Comparison of ENCODE assay signal across 26 cellular contexts in the genomic region with DNA sequence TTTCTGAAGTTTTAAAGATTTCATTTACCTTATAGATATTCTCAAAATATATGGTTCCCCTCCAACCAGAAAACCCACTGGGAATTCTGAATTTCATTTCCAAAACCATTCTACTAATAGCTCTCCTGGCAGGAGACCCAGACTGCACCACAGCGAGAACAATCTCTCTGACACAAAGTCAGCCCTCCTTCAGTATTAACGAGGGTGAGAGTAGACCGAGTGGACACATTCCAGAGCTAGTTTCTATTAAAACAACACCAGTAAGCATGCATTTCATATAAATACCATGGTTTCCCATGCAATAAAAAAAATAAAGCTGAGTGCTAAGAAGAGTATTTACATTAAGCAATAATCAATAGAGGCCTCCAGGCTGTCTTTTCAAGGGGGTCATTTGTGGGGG.
"Had no signal": no experiment of that assay in that cellular context is flagged by ENCODE, and none has a peak within 500 bp of the region (broad histone marks: within the 10 kb centered on the region; RNA-seq: fewer than 3 reads in every experiment).

No MANE protein-coding gene starts in this region.

- H3K9me3 Mint-ChIP-seq: activated CD4-positive, alpha-beta T cell treated with anti-CD3 and anti-CD28 coated beads, Interleukin-2, amount 10 ng/mL, durations not matched to agents 7 days and 5 days had no signal

- H3K27ac Mint-ChIP-seq: activated CD4-positive, alpha-beta memory T cell treated with anti-CD3 and anti-CD28 coated beads, Interleukin-2, amount 10 ng/mL, durations not matched to agents 7 days and 5 days; activated CD4-positive, alpha-beta T cell treated with anti-CD3 and anti-CD28 coated beads, Interleukin-2, amount 10 ng/mL, durations not matched to agents 7 days and 5 days; activated naive CD4-positive, alpha-beta T cell treated with anti-CD3 and anti-CD28 coated beads, Interleukin-2, amount 50 U/mL, for 72 hours; activated T-helper 17 cell treated with anti-CD3 and anti-CD28 coated beads, Interleukin-2, amount 50 U/mL, for 72 hours; brain; natural killer cell treated with Interleukin-12 subunit alpha and Interleukin-12 subunit beta and Interleukin-15 and Interleukin-18, amount 100 ng/mL, for 72 hours; progenitor cell of endocrine pancreas; stimulated activated effector memory CD8-positive, alpha-beta T cell treated with anti-CD3 and anti-CD28 coated beads, Interleukin-12 subunit alpha, Interleukin-12 subunit beta, amount 100 ng/mL, for 72 hours; stimulated activated naive CD8-positive, alpha-beta T cell treated with anti-CD3 and anti-CD28 coated beads, Interleukin-15, Interleukin-2, amounts not matched to agents 100 ng/mL and 50 ng/mL, for 24 hours; T-helper 17 cell; type B pancreatic cell had no signal

- H3K27ac ChIP-seq: cardiac muscle cell, foreskin keratinocyte, heart right ventricle, left lung, skin epidermis, uterus had no signal

- DNase-seq: activated CD4-positive, alpha-beta memory T cell treated with anti-CD3 and anti-CD28 coated beads, Interleukin-2, amount 10 ng/mL, durations not matched to agents 7 days and 5 days; activated CD4-positive, alpha-beta T cell treated with anti-CD3 and anti-CD28 coated beads for 1 hour; activated CD4-positive, alpha-beta T cell treated with anti-CD3 and anti-CD28 coated beads, Interleukin-2, amount 10 ng/mL, durations not matched to agents 7 days and 5 days; activated naive CD4-positive, alpha-beta T cell; activated T-cell treated with anti-CD3 and anti-CD28 coated beads, Interleukin-2, amount 50 U/mL, for 4 hours; anterior cingulate cortex; foreskin keratinocyte; heart right ventricle; left lung; mesendoderm; stimulated activated CD4-positive, alpha-beta T cell treated with anti-CD3 and anti-CD28 coated beads, Interleukin-12 subunit alpha, Interleukin-12 subunit beta, amount 100 ng/mL, for 4 hours; stimulated activated CD4-positive, alpha-beta T cell treated with anti-CD3 and anti-CD28 coated beads, Interleukin-4, amount 100 ng/mL, for 1 hour; T-helper 17 cell; uterus had no signal

- H3K4me1 Mint-ChIP-seq: activated CD4-positive, alpha-beta memory T cell treated with anti-CD3 and anti-CD28 coated beads, Interleukin-2, amount 10 ng/mL, durations not matched to agents 7 days and 5 days; activated CD4-positive, alpha-beta T cell treated with anti-CD3 and anti-CD28 coated beads, Interleukin-2, amount 10 ng/mL, durations not matched to agents 7 days and 5 days; activated T-helper 17 cell treated with anti-CD3 and anti-CD28 coated beads, Interleukin-2, amount 50 U/mL, for 72 hours; brain; stimulated activated effector memory CD8-positive, alpha-beta T cell treated with anti-CD3 and anti-CD28 coated beads, Interleukin-12 subunit alpha, Interleukin-12 subunit beta, amount 100 ng/mL, for 72 hours; T-helper 17 cell had no signal

- H3K4me3 ChIP-seq: cardiac muscle cell, heart right ventricle, left lung, lung, skin epidermis, uterus had no signal

- H3K27me3 Mint-ChIP-seq: activated CD4-positive, alpha-beta memory T cell treated with anti-CD3 and anti-CD28 coated beads, Interleukin-2, amount 10 ng/mL, durations not matched to agents 7 days and 5 days; activated CD4-positive, alpha-beta T cell treated with anti-CD3 and anti-CD28 coated beads, Interleukin-2, amount 10 ng/mL, durations not matched to agents 7 days and 5 days; activated T-helper 17 cell treated with anti-CD3 and anti-CD28 coated beads, Interleukin-2, amount 50 U/mL, for 72 hours; natural killer cell treated with Interleukin-12 subunit alpha and Interleukin-12 subunit beta and Interleukin-15 and Interleukin-18, amount 100 ng/mL, for 72 hours; progenitor cell of endocrine pancreas; stimulated activated naive CD8-positive, alpha-beta T cell treated with anti-CD3 and anti-CD28 coated beads, Interleukin-15, Interleukin-2, amounts not matched to agents 100 ng/mL and 50 ng/mL, for 24 hours; T-helper 17 cell; type B pancreatic cell had no signal

- H3K4me1 ChIP-seq: foreskin keratinocyte, heart right ventricle, left lung, uterus had no signal

- H3K9me3 ChIP-seq: uterus had no signal

- ATAC-seq: activated naive CD4-positive, alpha-beta T cell treated with anti-CD3 and anti-CD28 coated beads, Interleukin-2, amount 50 U/mL, for 72 hours; activated T-cell treated with anti-CD3 and anti-CD28 coated beads, Interleukin-2, amount 50 U/mL, for 4 hours; activated T-helper 17 cell treated with anti-CD3 and anti-CD28 coated beads, Interleukin-2, amount 50 U/mL, for 72 hours; foreskin keratinocyte; heart right ventricle; left lung; natural killer cell treated with Interleukin-12 subunit alpha and Interleukin-12 subunit beta and Interleukin-15 and Interleukin-18, amount 100 ng/mL, for 72 hours; sciatic nerve; stimulated activated effector memory CD8-positive, alpha-beta T cell treated with anti-CD3 and anti-CD28 coated beads, Interleukin-12 subunit alpha, Interleukin-12 subunit beta, amount 100 ng/mL, for 72 hours; T-helper 17 cell had no signal

- H3K27me3 ChIP-seq: cardiac muscle cell, foreskin keratinocyte, heart right ventricle, left lung, uterus had no signal

- H3K4me3 Mint-ChIP-seq: activated CD4-positive, alpha-beta memory T cell treated with anti-CD3 and anti-CD28 coated beads, Interleukin-2, amount 10 ng/mL, durations not matched to agents 7 days and 5 days; activated CD4-positive, alpha-beta T cell treated with anti-CD3 and anti-CD28 coated beads, Interleukin-2, amount 10 ng/mL, durations not matched to agents 7 days and 5 days; activated T-cell treated with anti-CD3 and anti-CD28 coated beads, Interleukin-2, amount 50 U/mL, for 4 hours; activated T-helper 17 cell treated with anti-CD3 and anti-CD28 coated beads, Interleukin-2, amount 50 U/mL, for 72 hours; natural killer cell treated with Interleukin-12 subunit alpha and Interleukin-12 subunit beta and Interleukin-15 and Interleukin-18, amount 100 ng/mL, for 72 hours; stimulated activated effector memory CD8-positive, alpha-beta T cell treated with anti-CD3 and anti-CD28 coated beads, Interleukin-12 subunit alpha, Interleukin-12 subunit beta, amount 100 ng/mL, for 72 hours; stimulated activated naive CD8-positive, alpha-beta T cell treated with anti-CD3 and anti-CD28 coated beads, Interleukin-15, Interleukin-2, amounts not matched to agents 100 ng/mL and 50 ng/mL, for 24 hours; T-helper 17 cell; type B pancreatic cell had no signal

- H3K36me3 Mint-ChIP-seq: activated naive CD4-positive, alpha-beta T cell treated with anti-CD3 and anti-CD28 coated beads, Interleukin-2, amount 50 U/mL, for 72 hours; brain; natural killer cell treated with Interleukin-12 subunit alpha and Interleukin-12 subunit beta and Interleukin-15 and Interleukin-18, amount 100 ng/mL, for 72 hours; stimulated activated effector memory CD8-positive, alpha-beta T cell treated with anti-CD3 and anti-CD28 coated beads, Interleukin-12 subunit alpha, Interleukin-12 subunit beta, amount 100 ng/mL, for 72 hours; type B pancreatic cell had no signal

- H3K36me3 ChIP-seq: cardiac muscle cell, heart right ventricle, left lung, uterus had no signal
